Comparison of ENCODE assay signal across 1 cellular context in the genomic region with DNA sequence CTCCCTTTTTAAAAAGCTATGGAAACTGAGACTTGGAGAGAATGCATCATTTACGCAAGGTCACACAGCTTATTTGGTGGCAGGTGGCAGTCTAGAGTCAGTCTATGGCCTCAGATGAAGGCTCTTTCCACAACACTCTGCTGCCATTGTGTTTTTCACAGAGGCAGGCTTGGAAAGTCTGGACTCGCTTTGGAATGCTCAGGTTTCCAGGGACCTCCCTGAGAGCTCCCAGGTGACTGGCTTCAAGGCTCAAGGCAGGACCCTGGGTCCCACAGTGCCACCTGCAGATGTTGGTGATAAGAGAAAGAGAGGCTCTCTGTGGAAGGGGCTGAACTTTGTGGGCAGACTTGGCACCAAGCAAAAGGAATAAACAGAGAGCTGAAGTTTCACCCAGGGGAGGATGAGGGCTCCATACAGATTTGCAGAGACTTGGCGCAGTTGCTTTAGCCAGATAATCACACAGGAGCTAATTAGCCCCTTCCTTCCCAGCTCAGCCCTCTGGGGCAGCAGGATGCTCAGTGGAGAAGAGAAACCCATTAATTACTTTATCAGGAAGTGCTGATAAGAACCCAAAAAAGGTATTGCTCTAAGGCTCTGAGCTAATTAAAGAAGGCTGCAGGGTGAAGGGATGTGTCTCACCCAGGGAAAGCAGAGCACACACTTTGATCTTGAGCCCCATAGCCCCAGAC.
TF ChIP-seq lines count a peak whose summit lies in the region.

No MANE protein-coding gene starts in this region.

TF ChIP-seq in GM23338, 12 proteins besides CTCF, POLR2A, EP300 and RAD21 (continued from another document):
- TF ChIP-seq, protein P1, sequence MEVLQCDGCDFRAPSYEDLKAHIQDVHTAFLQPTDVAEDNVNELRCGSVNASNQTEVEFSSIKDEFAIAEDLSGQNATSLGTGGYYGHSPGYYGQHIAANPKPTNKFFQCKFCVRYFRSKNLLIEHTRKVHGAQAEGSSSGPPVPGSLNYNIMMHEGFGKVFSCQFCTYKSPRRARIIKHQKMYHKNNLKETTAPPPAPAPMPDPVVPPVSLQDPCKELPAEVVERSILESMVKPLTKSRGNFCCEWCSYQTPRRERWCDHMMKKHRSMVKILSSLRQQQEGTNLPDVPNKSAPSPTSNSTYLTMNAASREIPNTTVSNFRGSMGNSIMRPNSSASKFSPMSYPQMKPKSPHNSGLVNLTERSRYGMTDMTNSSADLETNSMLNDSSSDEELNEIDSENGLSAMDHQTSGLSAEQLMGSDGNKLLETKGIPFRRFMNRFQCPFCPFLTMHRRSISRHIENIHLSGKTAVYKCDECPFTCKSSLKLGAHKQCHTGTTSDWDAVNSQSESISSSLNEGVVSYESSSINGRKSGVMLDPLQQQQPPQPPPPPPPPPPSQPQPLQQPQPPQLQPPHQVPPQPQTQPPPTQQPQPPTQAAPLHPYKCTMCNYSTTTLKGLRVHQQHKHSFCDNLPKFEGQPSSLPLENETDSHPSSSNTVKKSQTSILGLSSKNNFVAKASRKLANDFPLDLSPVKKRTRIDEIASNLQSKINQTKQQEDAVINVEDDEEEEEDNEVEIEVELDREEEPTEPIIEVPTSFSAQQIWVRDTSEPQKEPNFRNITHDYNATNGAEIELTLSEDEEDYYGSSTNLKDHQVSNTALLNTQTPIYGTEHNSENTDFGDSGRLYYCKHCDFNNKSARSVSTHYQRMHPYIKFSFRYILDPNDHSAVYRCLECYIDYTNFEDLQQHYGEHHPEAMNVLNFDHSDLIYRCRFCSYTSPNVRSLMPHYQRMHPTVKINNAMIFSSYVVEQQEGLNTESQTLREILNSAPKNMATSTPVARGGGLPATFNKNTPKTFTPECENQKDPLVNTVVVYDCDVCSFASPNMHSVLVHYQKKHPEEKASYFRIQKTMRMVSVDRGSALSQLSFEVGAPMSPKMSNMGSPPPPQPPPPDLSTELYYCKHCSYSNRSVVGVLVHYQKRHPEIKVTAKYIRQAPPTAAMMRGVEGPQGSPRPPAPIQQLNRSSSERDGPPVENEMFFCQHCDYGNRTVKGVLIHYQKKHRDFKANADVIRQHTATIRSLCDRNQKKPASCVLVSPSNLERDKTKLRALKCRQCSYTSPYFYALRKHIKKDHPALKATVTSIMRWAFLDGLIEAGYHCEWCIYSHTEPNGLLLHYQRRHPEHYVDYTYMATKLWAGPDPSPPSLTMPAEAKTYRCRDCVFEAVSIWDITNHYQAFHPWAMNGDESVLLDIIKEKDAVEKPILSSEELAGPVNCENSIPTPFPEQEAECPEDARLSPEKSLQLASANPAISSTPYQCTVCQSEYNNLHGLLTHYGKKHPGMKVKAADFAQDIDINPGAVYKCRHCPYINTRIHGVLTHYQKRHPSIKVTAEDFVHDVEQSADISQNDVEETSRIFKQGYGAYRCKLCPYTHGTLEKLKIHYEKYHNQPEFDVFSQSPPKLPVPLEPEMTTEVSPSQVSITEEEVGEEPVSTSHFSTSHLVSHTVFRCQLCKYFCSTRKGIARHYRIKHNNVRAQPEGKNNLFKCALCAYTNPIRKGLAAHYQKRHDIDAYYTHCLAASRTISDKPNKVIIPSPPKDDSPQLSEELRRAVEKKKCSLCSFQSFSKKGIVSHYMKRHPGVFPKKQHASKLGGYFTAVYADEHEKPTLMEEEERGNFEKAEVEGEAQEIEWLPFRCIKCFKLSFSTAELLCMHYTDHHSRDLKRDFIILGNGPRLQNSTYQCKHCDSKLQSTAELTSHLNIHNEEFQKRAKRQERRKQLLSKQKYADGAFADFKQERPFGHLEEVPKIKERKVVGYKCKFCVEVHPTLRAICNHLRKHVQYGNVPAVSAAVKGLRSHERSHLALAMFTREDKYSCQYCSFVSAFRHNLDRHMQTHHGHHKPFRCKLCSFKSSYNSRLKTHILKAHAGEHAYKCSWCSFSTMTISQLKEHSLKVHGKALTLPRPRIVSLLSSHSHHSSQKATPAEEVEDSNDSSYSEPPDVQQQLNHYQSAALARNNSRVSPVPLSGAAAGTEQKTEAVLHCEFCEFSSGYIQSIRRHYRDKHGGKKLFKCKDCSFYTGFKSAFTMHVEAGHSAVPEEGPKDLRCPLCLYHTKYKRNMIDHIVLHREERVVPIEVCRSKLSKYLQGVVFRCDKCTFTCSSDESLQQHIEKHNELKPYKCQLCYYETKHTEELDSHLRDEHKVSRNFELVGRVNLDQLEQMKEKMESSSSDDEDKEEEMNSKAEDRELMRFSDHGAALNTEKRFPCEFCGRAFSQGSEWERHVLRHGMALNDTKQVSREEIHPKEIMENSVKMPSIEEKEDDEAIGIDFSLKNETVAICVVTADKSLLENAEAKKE (CRISPR knock-in tag; IDR thresholded peaks at IDR 0.05), result no peak
- TF ChIP-seq ZNF331 (CRISPR knock-in tag; IDR thresholded peaks at IDR 0.05; ENCODE audit: low read depth) (no peak), JUNB (IDR thresholded peaks at IDR 0.05; ENCODE audit: unreplicated experiment) (no peak), STAT1 (IDR thresholded peaks at IDR 0.05; ENCODE audit: unreplicated experiment) (no peak), CREB1 (CRISPR knock-in tag; IDR thresholded peaks at IDR 0.05; ENCODE audit: low read depth) (no peak), ZNF114 (CRISPR knock-in tag; IDR thresholded peaks at IDR 0.05) (no peak), EZH2phosphoT487 (IDR thresholded peaks at IDR 0.05; ENCODE audit: unreplicated experiment) (no peak), EZH2 (IDR thresholded peaks at IDR 0.05; ENCODE audit: low read depth, unreplicated experiment) (no peak)
- TF ChIP-seq, protein P2, sequence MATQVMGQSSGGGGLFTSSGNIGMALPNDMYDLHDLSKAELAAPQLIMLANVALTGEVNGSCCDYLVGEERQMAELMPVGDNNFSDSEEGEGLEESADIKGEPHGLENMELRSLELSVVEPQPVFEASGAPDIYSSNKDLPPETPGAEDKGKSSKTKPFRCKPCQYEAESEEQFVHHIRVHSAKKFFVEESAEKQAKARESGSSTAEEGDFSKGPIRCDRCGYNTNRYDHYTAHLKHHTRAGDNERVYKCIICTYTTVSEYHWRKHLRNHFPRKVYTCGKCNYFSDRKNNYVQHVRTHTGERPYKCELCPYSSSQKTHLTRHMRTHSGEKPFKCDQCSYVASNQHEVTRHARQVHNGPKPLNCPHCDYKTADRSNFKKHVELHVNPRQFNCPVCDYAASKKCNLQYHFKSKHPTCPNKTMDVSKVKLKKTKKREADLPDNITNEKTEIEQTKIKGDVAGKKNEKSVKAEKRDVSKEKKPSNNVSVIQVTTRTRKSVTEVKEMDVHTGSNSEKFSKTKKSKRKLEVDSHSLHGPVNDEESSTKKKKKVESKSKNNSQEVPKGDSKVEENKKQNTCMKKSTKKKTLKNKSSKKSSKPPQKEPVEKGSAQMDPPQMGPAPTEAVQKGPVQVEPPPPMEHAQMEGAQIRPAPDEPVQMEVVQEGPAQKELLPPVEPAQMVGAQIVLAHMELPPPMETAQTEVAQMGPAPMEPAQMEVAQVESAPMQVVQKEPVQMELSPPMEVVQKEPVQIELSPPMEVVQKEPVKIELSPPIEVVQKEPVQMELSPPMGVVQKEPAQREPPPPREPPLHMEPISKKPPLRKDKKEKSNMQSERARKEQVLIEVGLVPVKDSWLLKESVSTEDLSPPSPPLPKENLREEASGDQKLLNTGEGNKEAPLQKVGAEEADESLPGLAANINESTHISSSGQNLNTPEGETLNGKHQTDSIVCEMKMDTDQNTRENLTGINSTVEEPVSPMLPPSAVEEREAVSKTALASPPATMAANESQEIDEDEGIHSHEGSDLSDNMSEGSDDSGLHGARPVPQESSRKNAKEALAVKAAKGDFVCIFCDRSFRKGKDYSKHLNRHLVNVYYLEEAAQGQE (IDR thresholded peaks at IDR 0.05; ENCODE audit: unreplicated experiment), result no peak
- TF ChIP-seq, protein P3, sequence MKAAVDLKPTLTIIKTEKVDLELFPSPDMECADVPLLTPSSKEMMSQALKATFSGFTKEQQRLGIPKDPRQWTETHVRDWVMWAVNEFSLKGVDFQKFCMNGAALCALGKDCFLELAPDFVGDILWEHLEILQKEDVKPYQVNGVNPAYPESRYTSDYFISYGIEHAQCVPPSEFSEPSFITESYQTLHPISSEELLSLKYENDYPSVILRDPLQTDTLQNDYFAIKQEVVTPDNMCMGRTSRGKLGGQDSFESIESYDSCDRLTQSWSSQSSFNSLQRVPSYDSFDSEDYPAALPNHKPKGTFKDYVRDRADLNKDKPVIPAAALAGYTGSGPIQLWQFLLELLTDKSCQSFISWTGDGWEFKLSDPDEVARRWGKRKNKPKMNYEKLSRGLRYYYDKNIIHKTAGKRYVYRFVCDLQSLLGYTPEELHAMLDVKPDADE (IDR thresholded peaks at IDR 0.05), result no peak
